ENCODE assay signal across 7 cellular contexts in the genomic region with DNA sequence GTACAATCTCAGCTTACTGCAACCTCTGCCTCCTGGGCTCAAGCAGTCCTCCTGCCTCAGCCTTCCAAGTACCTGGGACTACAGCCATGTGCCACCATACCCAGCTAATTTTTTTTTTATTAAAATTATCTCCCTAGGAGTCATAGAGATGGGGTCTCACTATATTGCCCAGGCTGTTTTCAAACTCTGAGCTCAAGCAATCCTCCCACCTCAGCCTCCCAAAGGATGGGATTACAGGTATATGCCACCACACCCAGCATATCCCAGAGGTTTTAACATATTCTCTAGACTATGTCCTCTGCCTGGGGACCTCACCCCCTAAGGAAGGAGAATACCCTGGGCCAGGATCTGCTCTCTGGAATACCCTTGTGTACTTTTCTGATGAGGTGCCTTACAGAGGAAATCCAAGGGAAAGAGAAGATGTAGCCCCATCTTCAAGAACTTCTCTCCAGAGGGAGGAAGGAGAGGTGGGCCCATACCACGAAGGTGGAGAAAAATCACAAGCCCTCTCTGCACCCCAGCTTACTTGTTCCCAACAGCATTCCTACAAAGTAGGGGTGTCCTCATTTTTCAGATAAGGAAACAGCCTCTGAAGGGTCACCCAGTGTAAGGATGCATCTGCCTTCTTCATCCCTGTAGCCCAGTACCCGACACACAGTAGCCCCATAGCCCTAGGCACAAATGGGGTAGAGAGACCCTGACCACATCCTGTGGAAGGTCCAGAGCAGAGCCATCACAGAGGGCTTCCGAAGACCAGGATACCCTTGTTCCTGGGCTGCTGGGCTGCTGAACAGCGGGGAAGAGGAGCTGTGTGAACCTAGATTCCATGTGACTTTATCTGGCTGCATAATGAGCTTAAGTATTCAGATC.
A peak's percentile ranks its signal among the peaks of the same experiment; 100 is the strongest.
DNase-seq lines count a peak whose midpoint lies in the region; ATAC-seq, FAIRE-seq and TF ChIP-seq lines count a peak whose summit lies in the region.

No MANE protein-coding gene starts in this region.

- TF ChIP-seq CTCF in dorsolateral prefrontal cortex (IDR thresholded peaks at IDR 0.05 in 54 of 56, conservative IDR thresholded peaks at IDR 0.05 in 2 of 56; ENCODE audit: low read depth in 1 of 56, partially characterized antibody in 56 of 56): no peak
- no peak for TF ChIP-seq CTCF in BE2C (IDR thresholded peaks at IDR 0.05; ENCODE audit: low read depth, low read length)

- intact Hi-C loops in dorsolateral prefrontal cortex (cut with DNase I): no loop called here

- DNase-seq in dorsolateral prefrontal cortex (no peak), ecto neural progenitor cell (ENCODE audit: low spot score) (no peak), GM19239 (ENCODE audit: insufficient read length, low spot score) (no peak), BE2C (no peak)
- no peak for DNase-seq in stimulated activated effector memory CD8-positive, alpha-beta T cell treated with anti-CD3 and anti-CD28 coated beads, Interleukin-12 subunit alpha, Interleukin-12 subunit beta, amount 100 ng/mL, for 72 hours (ENCODE audit: low spot score in 2 of 2)

- peak; percentile 8 for ATAC-seq in GM19397 (IDR thresholded peaks at IDR 0.05; ENCODE audit: unreplicated experiment)
- peak; percentile 24 for ATAC-seq in HG03354 (IDR thresholded peaks at IDR 0.05; ENCODE audit: poor library complexity, severe bottlenecking, unreplicated experiment)
- ATAC-seq in stimulated activated effector memory CD8-positive, alpha-beta T cell treated with anti-CD3 and anti-CD28 coated beads, Interleukin-12 subunit alpha, Interleukin-12 subunit beta, amount 100 ng/mL, for 72 hours: no peak

- H3K36me3 Mint-ChIP-seq in stimulated activated effector memory CD8-positive, alpha-beta T cell treated with anti-CD3 and anti-CD28 coated beads, Interleukin-12 subunit alpha, Interleukin-12 subunit beta, amount 100 ng/mL, for 72 hours: peaks cover 6% of the 10 kb centered on the region

- H3K27ac ChIP-seq in dorsolateral prefrontal cortex: peak overlapping the region in 33 of 59 donors; percentile 2 to 73 (median 49)

- peak overlapping the region; percentile 41 for H3K4me3 Mint-ChIP-seq in stimulated activated effector memory CD8-positive, alpha-beta T cell treated with anti-CD3 and anti-CD28 coated beads, Interleukin-12 subunit alpha, Interleukin-12 subunit beta, amount 100 ng/mL, for 72 hours

- H3K4me3 ChIP-seq in dorsolateral prefrontal cortex (no peak overlapping the region), BE2C (ENCODE audit: low read depth, low read length) (no peak overlapping the region)

- no peak for FAIRE-seq in GM19239 (lab: Jason Lieb, UNC)

- H3K4me1 Mint-ChIP-seq in stimulated activated effector memory CD8-positive, alpha-beta T cell treated with anti-CD3 and anti-CD28 coated beads, Interleukin-12 subunit alpha, Interleukin-12 subunit beta, amount 100 ng/mL, for 72 hours: peaks cover 57% of the 10 kb centered on the region

- peak overlapping the region; percentile 88 for H3K27ac Mint-ChIP-seq in stimulated activated effector memory CD8-positive, alpha-beta T cell treated with anti-CD3 and anti-CD28 coated beads, Interleukin-12 subunit alpha, Interleukin-12 subunit beta, amount 100 ng/mL, for 72 hours

- H3K9me3 ChIP-seq in BE2C: no peaks in the 10 kb centered on the region

- H3K36me3 ChIP-seq in BE2C: no peaks in the 10 kb centered on the region

- H3K27me3 ChIP-seq in dorsolateral prefrontal cortex (no peaks in the 10 kb centered on the region), BE2C (no peaks in the 10 kb centered on the region)

- H3K4me1 ChIP-seq in BE2C: 0 out of 2 replicates have a peak, but pooled peaks cover 6% of the 10 kb centered on the region

- no peaks in the 10 kb centered on the region for H3K9me3 Mint-ChIP-seq in stimulated activated effector memory CD8-positive, alpha-beta T cell treated with anti-CD3 and anti-CD28 coated beads, Interleukin-12 subunit alpha, Interleukin-12 subunit beta, amount 100 ng/mL, for 72 hours
